In genomic region chr18:45738660-45739059, GRCh38 we compare ENCODE assay signal across 1 cellular context.
A peak's percentile ranks its signal among the peaks of the same experiment; 100 is the strongest.
TF ChIP-seq lines count a peak whose summit lies in the region.

No MANE protein-coding gene starts in this region.

TF ChIP-seq in H1, 55 proteins besides CTCF, POLR2A, EP300 and RAD21 (continued from another document):
- peak; percentile 17; the same call in 1 of the 2 replicates for TF ChIP-seq E2F6 (IDR thresholded peaks at IDR 0.05)
- TF ChIP-seq CTBP2 (IDR thresholded peaks at IDR 0.05; ENCODE audit: borderline replicate concordance, insufficient read depth, insufficient read length, low read length), result no peak
- TF ChIP-seq, protein P1, sequence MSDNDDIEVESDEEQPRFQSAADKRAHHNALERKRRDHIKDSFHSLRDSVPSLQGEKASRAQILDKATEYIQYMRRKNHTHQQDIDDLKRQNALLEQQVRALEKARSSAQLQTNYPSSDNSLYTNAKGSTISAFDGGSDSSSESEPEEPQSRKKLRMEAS (IDR thresholded peaks at IDR 0.05), result peak; percentile 62; the same call in 1 of the 2 replicates
